In the genomic region with DNA sequence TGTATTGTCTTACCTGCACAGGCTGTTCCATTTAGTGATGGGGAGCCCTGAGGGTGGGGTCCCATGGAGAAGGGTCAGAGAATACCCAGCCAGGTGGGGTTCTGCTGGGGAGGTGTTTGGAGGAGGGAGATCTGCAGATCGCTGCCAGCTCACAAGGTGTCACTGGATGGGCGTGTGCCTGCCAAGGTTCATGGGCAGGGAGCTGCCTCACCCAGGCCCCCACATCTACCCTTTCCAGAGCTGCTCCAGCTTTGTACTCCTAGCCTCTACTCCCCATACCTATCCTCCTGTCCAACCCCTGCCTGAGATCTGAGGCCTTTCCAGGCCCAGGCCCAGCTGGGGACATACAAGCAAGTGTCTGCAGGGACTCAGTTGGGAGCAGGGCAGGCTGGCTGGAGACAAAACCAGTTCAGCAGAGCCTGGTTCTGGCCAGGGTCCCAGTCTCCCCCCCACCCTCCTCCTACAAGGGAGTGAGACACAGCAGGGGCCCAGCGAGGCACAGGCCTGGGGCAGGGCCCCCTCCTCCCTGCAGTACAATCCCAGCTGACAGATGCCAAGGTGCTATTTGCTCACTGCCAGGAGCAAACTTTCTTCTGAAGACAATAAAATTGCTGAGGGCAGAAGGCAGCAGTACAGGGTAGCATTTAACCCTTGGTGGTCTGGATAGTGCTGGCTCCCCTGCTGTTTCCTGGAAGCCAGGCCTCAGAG, we compare ENCODE assay signal across 21 cellular contexts. TPM values are rescaled to one million over a fixed set of nuclear protein-coding genes. Genes with fewer than 3 reads are reported as not detected.
DNase-seq lines count a peak whose midpoint lies in the region; ATAC-seq and TF ChIP-seq lines count a peak whose summit lies in the region.
"Had no signal": no experiment of that assay in that cellular context is flagged by ENCODE, and none has a peak within 500 bp of the region (broad histone marks: within the 10 kb centered on the region; RNA-seq: fewer than 3 reads in every experiment).

No MANE protein-coding gene starts in this region.

- H3K4me3 ChIP-seq in Panc1 (ENCODE audit: low read depth in 2 of 2, low read length in 2 of 2) (no peak overlapping the region), coronary artery (no peak overlapping the region)
- H3K4me3 ChIP-seq: BLaER1 treated with 17β-estradiol and CSF1 and Interleukin-3, amounts not matched to agents 10 nM and 100 nM; esophagus squamous epithelium; HAP-1; ovary; smooth muscle cell had no signal

- no peaks in the 10 kb centered on the region for H3K9me3 ChIP-seq in Panc1 (ENCODE audit: control insufficient read depth, insufficient read depth, low read depth, low read length)
- H3K9me3 ChIP-seq: BLaER1 treated with 17β-estradiol and CSF1 and Interleukin-3, amounts not matched to agents 10 nM and 100 nM; esophagus squamous epithelium; HAP-1; ovary had no signal

- intact Hi-C loops in Panc1 (cut with micrococcal nuclease; ENCODE audit: unreplicated experiment) = no loop called here

- H3K36me3 ChIP-seq in Panc1 (ENCODE audit: control insufficient read depth, insufficient read depth, low read length) = no peaks in the 10 kb centered on the region
- H3K36me3 ChIP-seq: BLaER1 treated with 17β-estradiol and CSF1 and Interleukin-3, amounts not matched to agents 10 nM and 100 nM; esophagus squamous epithelium; HAP-1; ovary had no signal

- H3K4me3 Mint-ChIP-seq in nephron progenitor cell = no peak overlapping the region
- H3K4me3 Mint-ChIP-seq: mesothelial cell of epicardium; stimulated activated naive CD8-positive, alpha-beta T cell treated with anti-CD3 and anti-CD28 coated beads, Interleukin-15, amount 100 ng/mL, for 72 hours had no signal

- no peak for TF ChIP-seq CTCF in Panc1 (IDR thresholded peaks at IDR 0.05)
- TF ChIP-seq CTCF in nephron progenitor cell (IDR thresholded peaks at IDR 0.05) = no peak
- TF ChIP-seq CTCF in coronary artery (IDR thresholded peaks at IDR 0.05) = no peak

- peak; percentile 64 for ATAC-seq in Panc1
- ATAC-seq in HG03025 (IDR thresholded peaks at IDR 0.05; ENCODE audit: low FRiP score, unreplicated experiment) = no peak
- no peak for ATAC-seq in GM19455 (IDR thresholded peaks at IDR 0.05; ENCODE audit: unreplicated experiment)
- ATAC-seq: stimulated activated naive CD8-positive, alpha-beta T cell treated with anti-CD3 and anti-CD28 coated beads, Interleukin-15, amount 100 ng/mL, for 72 hours had no signal

- H3K4me1 Mint-ChIP-seq in nephron progenitor cell = peaks cover 37% of the 10 kb centered on the region
- H3K4me1 Mint-ChIP-seq: stimulated activated naive CD8-positive, alpha-beta T cell treated with anti-CD3 and anti-CD28 coated beads, Interleukin-15, amount 100 ng/mL, for 72 hours had no signal

- peak overlapping the region; percentile 19 for H3K27ac Mint-ChIP-seq in nephron progenitor cell
- H3K27ac Mint-ChIP-seq: mesothelial cell of epicardium had no signal

- no peaks in the 10 kb centered on the region for H3K27me3 ChIP-seq in Panc1 (ENCODE audit: control insufficient read depth, insufficient read depth, low read length)
- H3K27me3 ChIP-seq: BLaER1 treated with 17β-estradiol and CSF1 and Interleukin-3, amounts not matched to agents 10 nM and 100 nM; esophagus squamous epithelium; ovary had no signal

- peak overlapping the region; percentile 46 for H3K27ac ChIP-seq in Panc1 (ENCODE audit: low read length)
- H3K27ac ChIP-seq in coronary artery = no peak overlapping the region
- H3K27ac ChIP-seq: BLaER1 treated with 17β-estradiol and CSF1 and Interleukin-3, amounts not matched to agents 10 nM and 100 nM; esophagus squamous epithelium; ovary; WERI-Rb-1 had no signal

- no peaks in the 10 kb centered on the region for H3K36me3 Mint-ChIP-seq in nephron progenitor cell (ENCODE audit: low read depth)
- H3K36me3 Mint-ChIP-seq: mesothelial cell of epicardium had no signal

- POLR2A ChIA-PET in Panc1 (lab: Charles Lee) = interaction anchor here (1.0 kb wide), 1 partner anchor 44 kb away, joined by 3 read pairs; no protein-coding TSS in a partner anchor

- in situ Hi-C loops in Panc1 (cut with HindIII; ENCODE audit: low pct_unique_long_range_greater_than_20kb, low sequenced_read_pairs) = no loop called here

- CTCF ChIA-PET in Panc1 (lab: Charles Lee) = no interaction called here

- BruUV-seq in Panc1 (replicated peaks; lab: Mats Ljungman, UMichigan) = no TSS peak

- peaks cover 41% of the 10 kb centered on the region for H3K4me1 ChIP-seq in Panc1 (ENCODE audit: control insufficient read depth, insufficient read depth, low read length)
- H3K4me1 ChIP-seq: HAP-1 had no signal

- H3K27me3 Mint-ChIP-seq in nephron progenitor cell (ENCODE audit: low read depth, poor library complexity) = peaks cover 1% of the 10 kb centered on the region
- H3K27me3 Mint-ChIP-seq: stimulated activated naive CD8-positive, alpha-beta T cell treated with anti-CD3 and anti-CD28 coated beads, Interleukin-15, amount 100 ng/mL, for 72 hours had no signal

- peak; percentile 60 for DNase-seq in DMS79 (lab: John Stamatoyannopoulos, UW)
- DNase-seq in NCI-H2029 (lab: John Stamatoyannopoulos, UW) = peak; percentile 42
- no peak for DNase-seq in Panc1 (ENCODE audit: low read depth, low spot score)
- DNase-seq in nephron progenitor cell = no peak
- no peak for DNase-seq in coronary artery (ENCODE audit: low spot score)
- DNase-seq: activated CD8-positive, alpha-beta memory T cell treated with anti-CD3 and anti-CD28 coated beads for 24 hours; activated gamma-delta T cell; aorta; esophagus squamous epithelium; KG1; NCI-H1694; ovary; stimulated activated naive CD8-positive, alpha-beta T cell treated with anti-CD3 and anti-CD28 coated beads, Interleukin-15, amount 100 ng/mL, for 72 hours; WERI-Rb-1 had no signal

- H3K9me3 Mint-ChIP-seq in nephron progenitor cell = no peaks in the 10 kb centered on the region
- H3K9me3 Mint-ChIP-seq: mesothelial cell of epicardium; stimulated activated naive CD8-positive, alpha-beta T cell treated with anti-CD3 and anti-CD28 coated beads, Interleukin-15, amount 100 ng/mL, for 72 hours had no signal

RNA-seq across cellular contexts. Expression of a gene that starts 19.7 kb away (rescaled TPM):
- total RNA-seq in Panc1 (2021; ENCODE audit: unreplicated experiment) = 1.6 TPM
- 2.0 TPM for polyA plus RNA-seq in Panc1 (2012; ENCODE audit: insufficient read length)
- total RNA-seq: dermis microvascular lymphatic vessel endothelial cell, smooth muscle cell had no signal

Comparison
In these comparisons a context has a peak if more than half of its experiments do, and no peak if none do; other contexts are left out.
1. DNase-seq: peak in DMS79 (single experiment) and NCI-H2029 (single experiment); none in Panc1 (single experiment), nephron progenitor cell (single experiment) and coronary artery (single experiment).